16 cellular contexts compared by ENCODE assay signal in genomic region chr11:97739892-97740782, GRCh38.
DNase-seq lines count a peak whose midpoint lies in the region; ATAC-seq and TF ChIP-seq lines count a peak whose summit lies in the region.
"Had no signal": no experiment of that assay in that cellular context is flagged by ENCODE, and none has a peak within 500 bp of the region (broad histone marks: within the 10 kb centered on the region; RNA-seq: fewer than 3 reads in every experiment).

No MANE protein-coding gene starts in this region.

- H3K36me3 ChIP-seq in A673 (ENCODE audit: insufficient read depth, low read length, poor library complexity, severe bottlenecking) = no peaks in the 10 kb centered on the region

- CTCF ChIA-PET in A673 (lab: Charles Lee) = no interaction called here

- no peak for TF ChIP-seq CTCF in A673 (conservative IDR thresholded peaks at IDR 0.05; ENCODE audit: low read depth, low read length)

- H3K4me3 ChIP-seq in A673 (ENCODE audit: low read depth, low read length, poor library complexity, severe bottlenecking) = no peak overlapping the region
- H3K4me3 ChIP-seq: dorsolateral prefrontal cortex had no signal

- ATAC-seq in GM21723 (IDR thresholded peaks at IDR 0.05; ENCODE audit: unreplicated experiment) (no peak), GM19035 (IDR thresholded peaks at IDR 0.05; ENCODE audit: unreplicated experiment) (no peak)
- ATAC-seq: activated T-helper 17 cell treated with anti-CD3 and anti-CD28 coated beads, Interleukin-2, amount 50 U/mL, for 72 hours; naive thymus-derived CD4-positive, alpha-beta T cell had no signal

- DNase-seq in A673 (ENCODE audit: low spot score) = peak; percentile 52
- peak; percentile 35 for DNase-seq in HT1080 (ENCODE audit: low read depth)
- peak; percentile 42 for DNase-seq in amniotic stem cell (lab: John Stamatoyannopoulos, UW)
- DNase-seq in hepatic stellate cell (ENCODE audit: low spot score) = peak; percentile 47
- DNase-seq in cerebellar cortex (ENCODE audit: low spot score) = no peak
- DNase-seq in GM03348 (ENCODE audit: low spot score) = no peak
- DNase-seq: activated B cell treated with CpG ODN at 0.5 μM for 24 hours; dorsolateral prefrontal cortex; naive thymus-derived CD4-positive, alpha-beta T cell; NCI-H187 treated with DMSO at 0.1 percent for 48 hours; stimulated activated naive CD4-positive, alpha-beta T cell had no signal

- peaks cover 12% of the 10 kb centered on the region for H3K9me3 ChIP-seq in A673 (ENCODE audit: low read depth, low read length, poor library complexity, severe bottlenecking)

- intact Hi-C loops in A673 (cut with micrococcal nuclease; ENCODE audit: unreplicated experiment) = no loop called here

- H3K4me1 ChIP-seq in A673 (ENCODE audit: insufficient read depth, low read length, poor library complexity, severe bottlenecking) = peaks cover 9% of the 10 kb centered on the region

- POLR2A ChIA-PET in A673 (lab: Charles Lee; ENCODE audit: low non-redundant PET) = no interaction called here

- no TSS peak for BruUV-seq in A673 (replicated peaks; lab: Mats Ljungman, UMichigan)

- no peaks in the 10 kb centered on the region for H3K27me3 ChIP-seq in A673 (replicated peaks; ENCODE audit: insufficient read depth, low read depth, low read length, poor library complexity)
- H3K27me3 ChIP-seq: dorsolateral prefrontal cortex had no signal

- H3K27ac ChIP-seq in A673 (ENCODE audit: low read depth, low read length, poor library complexity, severe bottlenecking) = peak overlapping the region; percentile 64
- H3K27ac ChIP-seq: dorsolateral prefrontal cortex, HL-60, RWPE1 had no signal

Comparison
In these comparisons a context has a peak if more than half of its experiments do, and no peak if none do; other contexts are left out.
1. DNase-seq: peak in A673 (single experiment), HT1080 (single experiment), amniotic stem cell (single experiment) and hepatic stellate cell (single experiment); none in cerebellar cortex (single experiment) and GM03348 (single experiment).